Comparison of ENCODE assay signal across 25 cellular contexts in genomic region chr3:62246985-62247384, GRCh38.
DNase-seq lines count a peak whose midpoint lies in the region; ATAC-seq and TF ChIP-seq lines count a peak whose summit lies in the region.
"Had no signal": no experiment of that assay in that cellular context is flagged by ENCODE, and none has a peak within 500 bp of the region (broad histone marks: within the 10 kb centered on the region; RNA-seq: fewer than 3 reads in every experiment).

No MANE protein-coding gene starts in this region.

- H3K27ac ChIP-seq in right cardiac atrium (ENCODE audit: low read length) (no peak overlapping the region), HUES48 (ENCODE audit: low read depth, low read length) (peak overlapping the region; percentile 51)
- H3K27ac ChIP-seq: BLaER1 had no signal

- peak; percentile 51 for ATAC-seq in left ventricle myocardium superior
- no peak for ATAC-seq in right cardiac atrium
- ATAC-seq in HG03097 (IDR thresholded peaks at IDR 0.05; ENCODE audit: low FRiP score, unreplicated experiment), result no peak
- ATAC-seq in HG03571 (IDR thresholded peaks at IDR 0.05; ENCODE audit: unreplicated experiment), result no peak
- no peak for ATAC-seq in HG03520 (IDR thresholded peaks at IDR 0.05; ENCODE audit: unreplicated experiment)
- ATAC-seq: GM12878 had no signal

- H3K27me3 Mint-ChIP-seq in brain, result peaks cover 6% of the 10 kb centered on the region

- H3K27me3 ChIP-seq in right cardiac atrium (ENCODE audit: control insufficient read depth, insufficient read depth) (no peaks in the 10 kb centered on the region), HUES48 (ENCODE audit: control insufficient read depth, insufficient read depth, low read length) (no peaks in the 10 kb centered on the region)
- H3K27me3 ChIP-seq: BE2C, BLaER1 had no signal

- no peaks in the 10 kb centered on the region for H3K9me3 Mint-ChIP-seq in brain
- H3K9me3 Mint-ChIP-seq: CD4-positive, alpha-beta memory T cell had no signal

- H3K9me3 ChIP-seq in right cardiac atrium (ENCODE audit: control insufficient read depth, low read length) (no peaks in the 10 kb centered on the region), HUES48 (ENCODE audit: control insufficient read depth, insufficient read depth, low read length) (no peaks in the 10 kb centered on the region)
- H3K9me3 ChIP-seq: BE2C, BLaER1 had no signal

- H3K4me3 ChIP-seq in right cardiac atrium (ENCODE audit: low read length), result no peak overlapping the region
- H3K4me3 ChIP-seq in HUES48 (ENCODE audit: low read depth, low read length), result no peak overlapping the region
- H3K4me3 ChIP-seq: BLaER1, GM12878 had no signal

- TF ChIP-seq CTCF in brain (conservative IDR thresholded peaks at IDR 0.05), result no peak

- no peak overlapping the region for H3K9ac ChIP-seq in HUES48 (ENCODE audit: low read depth, low read length)
- H3K9ac ChIP-seq: BLaER1 had no signal

- DNase-seq in left ventricle myocardium superior (no peak), right cardiac atrium (no peak), NCI-H69 (lab: John Stamatoyannopoulos, UW) (peak; percentile 3)
- DNase-seq: 8988T; ACHN; BE2C; C1 segment of cervical spinal cord; CD4-positive, alpha-beta memory T cell; CD4-positive, CD25-positive, alpha-beta regulatory T cell; CD8-positive, alpha-beta memory T cell; COR-L47; DMS153; DMS53; DMS79; DND-41; EL; GDM1 had no signal

- peak overlapping the region; percentile 7 to 71 (median 51) for H3K4me3 Mint-ChIP-seq in brain
- H3K4me3 Mint-ChIP-seq: CD14-positive monocyte; CD4-positive, alpha-beta memory T cell; CD4-positive, CD25-positive, alpha-beta regulatory T cell; CD8-positive, alpha-beta memory T cell had no signal

- H3K27ac Mint-ChIP-seq in brain, result peak overlapping the region in 4 of 5 experiments; percentile 20 to 69 (median 48)
- H3K27ac Mint-ChIP-seq: CD14-positive monocyte; CD4-positive, alpha-beta memory T cell; CD4-positive, CD25-positive, alpha-beta regulatory T cell; CD8-positive, alpha-beta memory T cell had no signal

- no peaks in the 10 kb centered on the region for H3K36me3 ChIP-seq in HUES48 (ENCODE audit: control insufficient read depth, insufficient read depth, low read length)
- H3K36me3 ChIP-seq: BE2C, BLaER1 had no signal

- intact Hi-C loops in left ventricle myocardium superior (cut with micrococcal nuclease), result no loop called here
- intact Hi-C loops in right cardiac atrium (cut with DNase I), result no loop called here

- H3K4me1 ChIP-seq in right cardiac atrium (ENCODE audit: control insufficient read depth, insufficient read depth, low read length), result peaks cover 1% of the 10 kb centered on the region
- H3K4me1 ChIP-seq in HUES48 (ENCODE audit: control insufficient read depth, insufficient read depth, low read length), result peaks cover 68% of the 10 kb centered on the region
- H3K4me1 ChIP-seq: BLaER1 had no signal

- peaks cover 72% of the 10 kb centered on the region for H3K4me1 Mint-ChIP-seq in brain
- H3K4me1 Mint-ChIP-seq: CD14-positive monocyte; CD4-positive, alpha-beta memory T cell; CD4-positive, CD25-positive, alpha-beta regulatory T cell; CD8-positive, alpha-beta memory T cell had no signal

- peaks cover 4% of the 10 kb centered on the region for H3K36me3 Mint-ChIP-seq in brain
- H3K36me3 Mint-ChIP-seq: CD14-positive monocyte; CD4-positive, alpha-beta memory T cell; CD4-positive, CD25-positive, alpha-beta regulatory T cell; CD8-positive, alpha-beta memory T cell had no signal

- 67% methylated on average over 1 of the region's 1 CpG for WGBS in right cardiac atrium
